In genomic region chr4:4519296-4519898, GRCh38 we compare ENCODE assay signal across 10 cellular contexts. TPM values are rescaled to one million over a fixed set of nuclear protein-coding genes. Genes with fewer than 3 reads are reported as not detected.
DNase-seq lines count a peak whose midpoint lies in the region; ATAC-seq and TF ChIP-seq lines count a peak whose summit lies in the region.
"Had no signal": no experiment of that assay in that cellular context is flagged by ENCODE, and none has a peak within 500 bp of the region (broad histone marks: within the 10 kb centered on the region; RNA-seq: fewer than 3 reads in every experiment).

No MANE protein-coding gene starts in this region.

- H3K36me3 ChIP-seq in Peyer's patch: no peaks in the 10 kb centered on the region
- H3K36me3 ChIP-seq in tibial nerve: no peaks in the 10 kb centered on the region

- DNase-seq in NCI-H82 (lab: John Stamatoyannopoulos, UW) (peak; percentile 60), NCI-H82 treated with DMSO at 0.1 percent for 48 hours (lab: John Stamatoyannopoulos, UW; ENCODE audit: unreplicated experiment) (no peak), Peyer's patch (no peak), fibroblast of peridontal ligament (ENCODE audit: extremely low read depth) (peak; percentile 64), tibial nerve (ENCODE audit: low spot score in 2 of 2) (no peak), T-helper 2 cell (no peak)
- no peak for DNase-seq in T-helper 2 cell treated with Interferon-gamma antibody and Interleukin-4, amounts not matched to agents 5 μg/mL and 100 μg/mL, for 36 hours (ENCODE audit: low spot score)
- DNase-seq: activated effector memory CD4-positive, alpha-beta T cell treated with Interleukin-2 at 50 U/mL for 16 hours had no signal

- H3K27ac ChIP-seq in Peyer's patch: no peak overlapping the region
- no peak overlapping the region for H3K27ac ChIP-seq in tibial nerve

- H3K27me3 Mint-ChIP-seq in T-helper 2 cell treated with Interferon-gamma antibody and Interleukin-4, amounts not matched to agents 5 μg/mL and 100 μg/mL, for 36 hours (ENCODE audit: low read depth): no peaks in the 10 kb centered on the region
- H3K27me3 Mint-ChIP-seq: memory B cell had no signal

- no peak for ATAC-seq in GM21390 (IDR thresholded peaks at IDR 0.05; ENCODE audit: unreplicated experiment)

- no peak overlapping the region for H3K4me3 ChIP-seq in Peyer's patch
- no peak overlapping the region for H3K4me3 ChIP-seq in tibial nerve

- H3K9me3 ChIP-seq in Peyer's patch (no peaks in the 10 kb centered on the region), tibial nerve (no peaks in the 10 kb centered on the region)

- TF ChIP-seq CTCF in Peyer's patch (IDR thresholded peaks at IDR 0.05) (peak; percentile 8 to 54 (median 48)), tibial nerve (IDR thresholded peaks at IDR 0.05) (peak in 3 of 5 experiments; percentile 24 to 34 (median 25))

- no peaks in the 10 kb centered on the region for H3K9me3 Mint-ChIP-seq in T-helper 2 cell treated with Interferon-gamma antibody and Interleukin-4, amounts not matched to agents 5 μg/mL and 100 μg/mL, for 36 hours
- H3K9me3 Mint-ChIP-seq: memory B cell had no signal

- no peak overlapping the region for H3K27ac Mint-ChIP-seq in T-helper 2 cell treated with Interferon-gamma antibody and Interleukin-4, amounts not matched to agents 5 μg/mL and 100 μg/mL, for 36 hours
- H3K27ac Mint-ChIP-seq: memory B cell had no signal

- H3K4me1 ChIP-seq in Peyer's patch (no peaks in the 10 kb centered on the region), tibial nerve (peaks cover 0 to 30% (median 0%) of the 10 kb centered on the region in 4 donors)

- TF ChIP-seq EP300 in tibial nerve (IDR thresholded peaks at IDR 0.05): no peak

- no peaks in the 10 kb centered on the region for H3K27me3 ChIP-seq in Peyer's patch
- no peaks in the 10 kb centered on the region for H3K27me3 ChIP-seq in tibial nerve

- H3K36me3 Mint-ChIP-seq in T-helper 2 cell treated with Interferon-gamma antibody and Interleukin-4, amounts not matched to agents 5 μg/mL and 100 μg/mL, for 36 hours (ENCODE audit: low read depth): peaks cover under 1% of the 10 kb centered on the region

- no peak for TF ChIP-seq POLR2A in Peyer's patch (IDR thresholded peaks at IDR 0.05)
- no peak for TF ChIP-seq POLR2A in tibial nerve (IDR thresholded peaks at IDR 0.05)

- H3K4me3 Mint-ChIP-seq in T-helper 2 cell treated with Interferon-gamma antibody and Interleukin-4, amounts not matched to agents 5 μg/mL and 100 μg/mL, for 36 hours: no peak overlapping the region
- H3K4me3 Mint-ChIP-seq: memory B cell had no signal

- H3K4me1 Mint-ChIP-seq in T-helper 2 cell treated with Interferon-gamma antibody and Interleukin-4, amounts not matched to agents 5 μg/mL and 100 μg/mL, for 36 hours (ENCODE audit: low read depth): peaks cover 18% of the 10 kb centered on the region

- whole genome bisulfite sequencing in tibial nerve, 2 donors: 68 to 69% methylated on average over 4 of the region's 4 CpGs

RNA-seq across cellular contexts. Expression of gene STX18, which starts 22.5 kb away (rescaled TPM):
- 10 to 100 TPM; 33.0 to 56.0 (median 42.3) TPM for total RNA-seq in Peyer's patch
- total RNA-seq in tibial nerve: 10 to 100 TPM; 16.5 to 37.5 (median 21.4) TPM

Comparison
In these comparisons a context has a peak if more than half of its experiments do, and no peak if none do; other contexts are left out.
1. DNase-seq: peak in NCI-H82 (single experiment) and fibroblast of peridontal ligament (single experiment); none in NCI-H82 treated with DMSO at 0.1 percent for 48 hours (single experiment), Peyer's patch (0 of 3), tibial nerve (0 of 2), T-helper 2 cell (0 of 5) and T-helper 2 cell treated with Interferon-gamma antibody and Interleukin-4, amounts not matched to agents 5 μg/mL and 100 μg/mL, for 36 hours (single experiment).